9 cellular contexts compared by ENCODE assay signal in genomic region chr10:32954080-32954479, GRCh38. TPM values are rescaled to one million over a fixed set of nuclear protein-coding genes. Genes with fewer than 3 reads are reported as not detected.
DNase-seq lines count a peak whose midpoint lies in the region; ATAC-seq and TF ChIP-seq lines count a peak whose summit lies in the region.
"Had no signal": no experiment of that assay in that cellular context is flagged by ENCODE, and none has a peak within 500 bp of the region (broad histone marks: within the 10 kb centered on the region; RNA-seq: fewer than 3 reads in every experiment).

No MANE protein-coding gene starts in this region.

- CTCF ChIA-PET in HCT116 (lab: Charles Lee) (no interaction called here), RWPE1 (lab: Yijun Ruan, JAX) (interaction anchor here (0.6 to 1.2 kb wide), 4 partner anchors 11 to 1168 kb away, joined by 3 read pairs; no protein-coding TSS in a partner anchor)

- H3K4me3 ChIP-seq in AG09309 (ENCODE audit: control insufficient read depth, low read depth, low read length) (peak overlapping the region; percentile 44), HCT116 (replicated peaks in 1 of 2; ENCODE audit: low read depth in 1 of 2, low read length in 2 of 2) (no peak overlapping the region), brain microvascular endothelial cell (ENCODE audit: low read depth, low read length) (peak overlapping the region; percentile 84), muscle layer of duodenum (ENCODE audit: low read depth in 1 of 2, low read length in 2 of 2) (peak overlapping the region; percentile 83 to 87)

- no peak for DNase-seq in AG09309 (ENCODE audit: low read depth)
- no peak for DNase-seq in HCT116 (ENCODE audit: low read depth, low spot score)
- no peak for DNase-seq in brain microvascular endothelial cell
- no peak for DNase-seq in HK-2 (ENCODE audit: unreplicated experiment)
- DNase-seq in RWPE1 (ENCODE audit: low spot score): no peak
- no peak for DNase-seq in NCI-H2171 treated with DMSO at 0.1 percent for 48 hours (lab: John Stamatoyannopoulos, UW)
- DNase-seq in Kasumi-1 (lab: John Stamatoyannopoulos, UW): no peak
- DNase-seq: stimulated activated CD4-positive, alpha-beta T cell treated with anti-CD3 and anti-CD28 coated beads, Interleukin-12 subunit alpha, Interleukin-12 subunit beta, amount 100 ng/mL, for 4 hours had no signal

- H3K27ac ChIP-seq in HCT116 (ENCODE audit: low read depth, low read length): peak overlapping the region; percentile 8; the same call in 1 of the 2 replicates
- H3K27ac ChIP-seq in brain microvascular endothelial cell: no peak overlapping the region
- H3K27ac ChIP-seq in muscle layer of duodenum (ENCODE audit: low read length): peak overlapping the region; percentile 96
- no peak overlapping the region for H3K27ac ChIP-seq in RWPE1

- no TSS peak for BruUV-seq in HCT116 (replicated peaks; lab: Mats Ljungman, UMichigan)

- in situ Hi-C loops in brain microvascular endothelial cell (cut with HindIII; ENCODE audit: low pct_ligation_motif_present, low sequenced_read_pairs): no loop called here

- RAD21 ChIA-PET in HCT116 (lab: Charles Lee; ENCODE audit: low non-redundant PET in 1 of 2, low total read pairs in 2 of 2, uncharacterized antibody in 2 of 2, unreplicated experiment in 2 of 2): no interaction called here

- H3K36me3 ChIP-seq in HCT116 (ENCODE audit: control insufficient read depth in 1 of 2, insufficient read depth in 2 of 2, low read length in 2 of 2) (peaks cover 0 to 4% of the 10 kb centered on the region in 2 experiments; a peak in 1 of 4 replicates), brain microvascular endothelial cell (replicated peaks) (peaks cover 12% of the 10 kb centered on the region), muscle layer of duodenum (ENCODE audit: control insufficient read depth in 1 of 2, insufficient read depth in 2 of 2, low read length in 2 of 2) (peaks cover 4% of the 10 kb centered on the region in 2 donors)

- no peak for TF ChIP-seq POLR2A in HCT116 (IDR thresholded peaks at IDR 0.05; ENCODE audit: borderline replicate concordance, extremely low read depth, insufficient read depth, insufficient read length)

- H3K9ac ChIP-seq in HCT116 (ENCODE audit: low read length): no peak overlapping the region

- H3K4me2 ChIP-seq in HCT116 (ENCODE audit: low read length): peak overlapping the region; percentile 85; the same call in 1 of the 2 replicates

- no peak for ATAC-seq in HCT116

- H3K9me2 ChIP-seq in HCT116 (ENCODE audit: insufficient read depth): no peaks in the 10 kb centered on the region

- no peak overlapping the region for H2AFZ ChIP-seq in HCT116 (ENCODE audit: low read depth, low read length, poor library complexity, severe bottlenecking)

- POLR2A ChIA-PET in HCT116 (lab: Charles Lee) (interaction anchor here (2.7 kb wide), 1 partner anchor 27 kb away, joined by 12 read pairs; no protein-coding TSS in a partner anchor), RWPE1 (lab: Yijun Ruan, JAX; ENCODE audit: low non-redundant PET) (no interaction called here)

- intact Hi-C loops in HCT116 (cut with micrococcal nuclease): no loop called here

- H3K79me2 ChIP-seq in HCT116 (ENCODE audit: insufficient read depth, low read length): peaks cover 93% of the 10 kb centered on the region

- 0 out of 2 replicates have a peak, but pooled peaks have one; percentile 21 for TF ChIP-seq RAD21 in HCT116 (IDR thresholded peaks at IDR 0.05; ENCODE audit: low read depth)

- H3K4me1 ChIP-seq in HCT116 (ENCODE audit: control insufficient read depth in 1 of 2, insufficient read depth in 2 of 2, low read length in 2 of 2): peaks cover 67 to 83% of the 10 kb centered on the region in 2 experiments
- H3K4me1 ChIP-seq in muscle layer of duodenum (ENCODE audit: control insufficient read depth in 1 of 2, insufficient read depth in 2 of 2, low read length in 2 of 2): peaks cover 10 to 41% of the 10 kb centered on the region in 2 donors

- TF ChIP-seq CTCF in AG09309 (IDR thresholded peaks at IDR 0.05; ENCODE audit: control insufficient read depth, insufficient read depth, low read depth, low read length, missing control alignments): no peak
- TF ChIP-seq CTCF in HCT116 (IDR thresholded peaks at IDR 0.05 in 2 of 3, conservative IDR thresholded peaks at IDR 0.05 in 1 of 3; ENCODE audit: borderline replicate concordance in 1 of 3, insufficient read depth in 1 of 3, low read depth in 2 of 3, low read length in 2 of 3): no peak
- peak; percentile 21 for TF ChIP-seq CTCF in brain microvascular endothelial cell (IDR thresholded peaks at IDR 0.05; ENCODE audit: low read depth, low read length, missing control alignments)
- TF ChIP-seq CTCF in RWPE1 (conservative IDR thresholded peaks at IDR 0.05; ENCODE audit: low read depth): no peak

- peaks cover 23% of the 10 kb centered on the region; the same call in 1 of the 2 replicates for H4K20me1 ChIP-seq in HCT116 (ENCODE audit: insufficient read depth)

- H3K27me3 ChIP-seq in HCT116 (ENCODE audit: insufficient read depth, low read length) (no peaks in the 10 kb centered on the region), brain microvascular endothelial cell (replicated peaks) (no peaks in the 10 kb centered on the region), muscle layer of duodenum (ENCODE audit: low read depth, low read length) (no peaks in the 10 kb centered on the region)

- H3K9me3 ChIP-seq in HCT116 (ENCODE audit: control insufficient read depth in 1 of 2, insufficient read depth in 1 of 2, low read depth in 1 of 2, low read length in 2 of 2) (no peaks in the 10 kb centered on the region), muscle layer of duodenum (ENCODE audit: control insufficient read depth in 1 of 2, low read length in 2 of 2) (no peaks in the 10 kb centered on the region)

TF ChIP-seq in HCT116, 20 proteins besides CTCF, POLR2A, EP300 and RAD21:
- TF ChIP-seq SRF (IDR thresholded peaks at IDR 0.05; ENCODE audit: low read depth): peak; percentile 34; the same call in 1 of the 2 replicates
- no peak for TF ChIP-seq ZFX (IDR thresholded peaks at IDR 0.05)

RNA-seq across cellular contexts. Expression of gene ITGB1, which starts 4.0 kb away (rescaled TPM):
- total RNA-seq in HCT116 (2021; ENCODE audit: unreplicated experiment): 366 TPM
- polyA plus RNA-seq in HCT116 (2012): 200 and 253 TPM in 2 replicates

Comparison
In these comparisons a context has a peak if more than half of its experiments do, and no peak if none do; other contexts are left out.
1. H3K4me3 ChIP-seq: peak in AG09309 (single experiment), brain microvascular endothelial cell (single experiment) and muscle layer of duodenum (2 of 2); none in HCT116 (0 of 2).
2. H3K27ac ChIP-seq: peak in HCT116 (single experiment) and muscle layer of duodenum (single experiment); none in brain microvascular endothelial cell (single experiment) and RWPE1 (single experiment).